In genomic region chr19:19486343-19487076, GRCh38 we compare ENCODE assay signal across 1 cellular context.
TF ChIP-seq lines count a peak whose summit lies in the region.

No MANE protein-coding gene starts in this region.

TF ChIP-seq in IMR-90, 13 proteins besides CTCF, POLR2A, EP300 and RAD21:
- no peak for TF ChIP-seq CEBPB (IDR thresholded peaks at IDR 0.05; ENCODE audit: low read depth, low read length)
- no peak for TF ChIP-seq BHLHE40 (IDR thresholded peaks at IDR 0.05; ENCODE audit: low read depth, low read length)
- TF ChIP-seq, protein P1, sequence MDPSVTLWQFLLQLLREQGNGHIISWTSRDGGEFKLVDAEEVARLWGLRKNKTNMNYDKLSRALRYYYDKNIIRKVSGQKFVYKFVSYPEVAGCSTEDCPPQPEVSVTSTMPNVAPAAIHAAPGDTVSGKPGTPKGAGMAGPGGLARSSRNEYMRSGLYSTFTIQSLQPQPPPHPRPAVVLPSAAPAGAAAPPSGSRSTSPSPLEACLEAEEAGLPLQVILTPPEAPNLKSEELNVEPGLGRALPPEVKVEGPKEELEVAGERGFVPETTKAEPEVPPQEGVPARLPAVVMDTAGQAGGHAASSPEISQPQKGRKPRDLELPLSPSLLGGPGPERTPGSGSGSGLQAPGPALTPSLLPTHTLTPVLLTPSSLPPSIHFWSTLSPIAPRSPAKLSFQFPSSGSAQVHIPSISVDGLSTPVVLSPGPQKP (IDR thresholded peaks at IDR 0.05; ENCODE audit: borderline replicate concordance, low read depth, low read length) = no peak
- no peak for TF ChIP-seq RCOR1 (IDR thresholded peaks at IDR 0.05; ENCODE audit: insufficient replicate concordance, low read length)
- no peak for TF ChIP-seq NFE2L2 (IDR thresholded peaks at IDR 0.05; ENCODE audit: low read depth, low read length)
- TF ChIP-seq MXI1 (IDR thresholded peaks at IDR 0.05; ENCODE audit: borderline replicate concordance, low read depth, low read length) = no peak
- no peak for TF ChIP-seq USF2 (IDR thresholded peaks at IDR 0.05; ENCODE audit: low read depth, low read length)
- TF ChIP-seq MAZ (IDR thresholded peaks at IDR 0.05; ENCODE audit: borderline replicate concordance, low read depth, low read length) = no peak
- no peak for TF ChIP-seq CHD1 (IDR thresholded peaks at IDR 0.05; ENCODE audit: low read depth, low read length)
- TF ChIP-seq FOS (IDR thresholded peaks at IDR 0.05; ENCODE audit: low read depth, low read length) = no peak
- no peak for TF ChIP-seq RFX5 (IDR thresholded peaks at IDR 0.05; ENCODE audit: low read depth, low read length)
